Comparison of ENCODE assay signal across 1 cellular context in the genomic region with DNA sequence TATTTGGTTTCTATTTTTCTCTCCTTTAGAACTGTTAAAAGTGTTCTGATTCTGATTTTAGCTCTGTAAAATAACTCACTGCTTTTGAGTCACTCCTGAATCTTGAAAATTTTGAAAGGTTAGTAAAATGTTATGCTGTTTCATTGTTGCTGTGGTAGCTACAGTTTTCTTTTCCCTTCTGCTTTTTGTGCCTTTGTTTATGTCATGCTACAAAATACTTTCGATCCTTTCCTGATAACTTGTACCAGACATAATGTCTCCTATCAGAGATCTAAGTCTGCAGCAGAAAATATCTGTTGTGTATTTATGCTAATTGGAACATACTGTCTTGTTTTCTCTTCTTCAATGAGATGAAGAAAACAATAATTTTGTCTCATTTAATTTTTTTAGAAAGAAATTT.
TF ChIP-seq lines count a peak whose summit lies in the region.

No MANE protein-coding gene starts in this region.

TF ChIP-seq in IMR-90, 13 proteins besides CTCF, POLR2A, EP300 and RAD21 (continued from another document):
- TF ChIP-seq MAFK (IDR thresholded peaks at IDR 0.05; ENCODE audit: low read depth, low read length) (no peak), CHD1 (IDR thresholded peaks at IDR 0.05; ENCODE audit: low read depth, low read length) (no peak), RCOR1 (IDR thresholded peaks at IDR 0.05; ENCODE audit: insufficient replicate concordance, low read length) (no peak), NFE2L2 (IDR thresholded peaks at IDR 0.05; ENCODE audit: low read depth, low read length) (no peak), BHLHE40 (IDR thresholded peaks at IDR 0.05; ENCODE audit: low read depth, low read length) (no peak), USF2 (IDR thresholded peaks at IDR 0.05; ENCODE audit: low read depth, low read length) (no peak), RFX5 (IDR thresholded peaks at IDR 0.05; ENCODE audit: low read depth, low read length) (no peak), ELK1 (IDR thresholded peaks at IDR 0.05; ENCODE audit: borderline replicate concordance, low read depth, low read length) (no peak), CEBPB (IDR thresholded peaks at IDR 0.05; ENCODE audit: low read depth, low read length) (no peak)
TF ChIP-seq in IMR-90: peak in this region for 0.
